ENCODE assay signal across 10 cellular contexts in the genomic region with DNA sequence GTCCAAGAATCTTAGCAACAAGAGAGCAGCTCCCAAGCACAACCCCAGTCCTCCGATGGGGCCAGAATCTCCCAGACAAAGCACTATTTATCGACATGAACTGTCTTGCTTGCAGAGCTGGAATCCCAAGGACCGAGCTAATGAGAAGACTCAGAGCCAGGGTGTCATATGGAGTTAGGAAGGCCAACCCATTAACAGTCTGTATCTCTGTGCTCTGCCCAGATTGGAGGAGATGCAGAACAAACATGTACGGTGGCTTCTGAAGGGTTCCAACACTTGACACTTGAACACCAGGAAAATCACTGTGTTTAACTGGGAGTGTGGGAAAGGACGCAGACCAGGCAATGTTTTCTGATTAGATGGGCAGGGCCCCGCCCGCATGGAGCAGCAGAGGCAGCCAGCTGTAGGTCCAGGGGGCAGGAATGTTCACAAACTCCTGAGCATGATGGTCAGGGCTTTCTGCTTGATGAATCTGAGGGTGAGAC. TPM values are rescaled to one million over a fixed set of nuclear protein-coding genes. Genes with fewer than 3 reads are reported as not detected.
DNase-seq lines count a peak whose midpoint lies in the region; ATAC-seq and TF ChIP-seq lines count a peak whose summit lies in the region.
"Had no signal": no experiment of that assay in that cellular context is flagged by ENCODE, and none has a peak within 500 bp of the region (broad histone marks: within the 10 kb centered on the region; RNA-seq: fewer than 3 reads in every experiment).

No MANE protein-coding gene starts in this region.

- CTCF ChIA-PET in HEK293T (lab: Yijun Ruan, JAX), result interaction anchor here (1.3 kb wide), 1 partner anchor 38 kb away, joined by 5 read pairs; no protein-coding TSS in a partner anchor

- DNase-seq in M059J (ENCODE audit: low read depth) (peak; percentile 21), heart right ventricle (no peak), HEK293T (ENCODE audit: extremely low spot score) (no peak), NOMO-1 treated with DMSO at 0.1 percent for 48 hours (lab: John Stamatoyannopoulos, UW; ENCODE audit: unreplicated experiment) (no peak), ecto neural progenitor cell (ENCODE audit: low spot score) (no peak), T-helper 9 cell (no peak)
- DNase-seq: activated naive CD4-positive, alpha-beta T cell treated with anti-CD3 and anti-CD28 coated beads, Interleukin-2, amount 10 ng/mL, durations not matched to agents 7 days and 5 days; stimulated activated CD4-positive, alpha-beta T cell treated with anti-CD3 and anti-CD28 coated beads, Interleukin-4, amount 100 ng/mL, for 4 hours had no signal

- ATAC-seq in heart right ventricle, result peak in 7 of 8 donors; percentile 23 to 65 (median 37)

- H3K36me3 ChIP-seq in heart right ventricle (no peaks in the 10 kb centered on the region), skeletal muscle tissue (ENCODE audit: control insufficient read depth in 3 of 3, insufficient read depth in 3 of 3, low read length in 3 of 3) (no peaks in the 10 kb centered on the region)

- POLR2A ChIA-PET in HEK293T (lab: Yijun Ruan, JAX), result interaction anchor here (1.0 kb wide), 2 partner anchors 16 to 326 kb away, joined by 3 to 4 read pairs; partner anchors contain the start of gene BTAF1

- TF ChIP-seq CTCF in heart right ventricle (IDR thresholded peaks at IDR 0.05), result no peak

- H3K27me3 ChIP-seq in heart right ventricle (no peaks in the 10 kb centered on the region), skeletal muscle tissue (ENCODE audit: control insufficient read depth in 3 of 3, insufficient read depth in 3 of 3, low read length in 3 of 3) (no peaks in the 10 kb centered on the region)

- peaks cover 3 to 52% (median 39%) of the 10 kb centered on the region in 9 donors for H3K4me1 ChIP-seq in heart right ventricle
- peaks cover 51 to 79% (median 56%) of the 10 kb centered on the region in 3 donors for H3K4me1 ChIP-seq in skeletal muscle tissue (ENCODE audit: control insufficient read depth in 3 of 3, insufficient read depth in 3 of 3, low read length in 3 of 3)

- H3K4me3 ChIP-seq in heart right ventricle (no peak overlapping the region), skeletal muscle tissue (ENCODE audit: low read length in 3 of 3) (peak overlapping the region in 1 of 3 donors; percentile 16)

- intact Hi-C loops in heart right ventricle (cut with DNase I), result no loop called here

- peak overlapping the region; percentile 58 for H3K27ac ChIP-seq in angular gyrus (ENCODE audit: low read depth, low read length)
- peak overlapping the region in 7 of 10 donors; percentile 28 to 66 (median 53) for H3K27ac ChIP-seq in heart right ventricle
- peak overlapping the region; percentile 64 for H3K27ac ChIP-seq in skeletal muscle tissue (ENCODE audit: low read depth, low read length)

- no peak overlapping the region for H3K9ac ChIP-seq in skeletal muscle tissue (ENCODE audit: low read depth in 1 of 3, low read length in 3 of 3)

- H3K9me3 ChIP-seq in heart right ventricle (no peaks in the 10 kb centered on the region), skeletal muscle tissue (ENCODE audit: control insufficient read depth in 3 of 3, low read length in 3 of 3) (no peaks in the 10 kb centered on the region)

- WGBS in heart right ventricle, 2 donors, result 29 to 34% methylated on average over 7 of the region's 7 CpGs

TF ChIP-seq in HEK293T, 16 proteins besides CTCF, POLR2A, EP300 and RAD21:
- TF ChIP-seq BHLHE40 (IDR thresholded peaks at IDR 0.05; ENCODE audit: borderline replicate concordance) (no peak), FOXK2 (IDR thresholded peaks at IDR 0.05) (no peak), TARDBP (IDR thresholded peaks at IDR 0.05) (no peak), SUZ12 (IDR thresholded peaks at IDR 0.05) (no peak), L3MBTL2 (conservative IDR thresholded peaks at IDR 0.05) (no peak)

RNA-seq across cellular contexts. Expression of gene PPP1R3C, which starts 35.4 kb away (rescaled TPM):
- 15.9 and 18.1 TPM in 2 replicates for total RNA-seq in M059J (2014; rRNA removed; shearing (Covaris generic))
- total RNA-seq in heart right ventricle (100 to 1,000 TPM; 121 to 315 (median 190) TPM), skeletal muscle tissue (218 TPM)
- 10 to 100 TPM; 27.5 to 41.0 TPM for polyA plus RNA-seq in heart right ventricle
